In the genomic region with DNA sequence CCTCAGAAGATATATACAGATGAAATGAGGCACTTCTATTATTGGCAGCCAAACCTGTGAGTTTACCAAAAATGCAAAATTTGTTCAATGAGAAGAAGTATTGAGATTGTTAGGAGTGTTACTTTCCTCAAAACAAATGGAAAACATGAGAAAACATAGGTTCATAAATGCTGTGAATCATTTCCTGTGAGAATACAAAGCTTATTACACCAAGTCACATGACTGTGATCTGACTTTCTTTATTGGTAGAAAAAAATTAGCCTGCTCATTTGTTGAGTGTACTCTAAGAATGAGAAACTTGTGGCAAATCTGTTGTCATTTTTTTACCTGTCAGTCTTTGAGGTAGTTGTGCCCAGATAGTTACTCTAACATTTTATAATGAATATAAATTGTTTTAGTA, we compare ENCODE assay signal across 22 cellular contexts.
DNase-seq lines count a peak whose midpoint lies in the region; ATAC-seq, FAIRE-seq and TF ChIP-seq lines count a peak whose summit lies in the region.
"Had no signal": no experiment of that assay in that cellular context is flagged by ENCODE, and none has a peak within 500 bp of the region (broad histone marks: within the 10 kb centered on the region; RNA-seq: fewer than 3 reads in every experiment).

No MANE protein-coding gene starts in this region.

- BruUV-seq in IMR-90 (replicated peaks; lab: Mats Ljungman, UMichigan) (no TSS peak), GM12878 (replicated peaks; lab: Mats Ljungman, UMichigan) (no TSS peak)

- H2BK20ac ChIP-seq in IMR-90 (ENCODE audit: low read depth, low read length), result no peak overlapping the region

- in situ Hi-C loops in IMR-90 (cut with MboI; ENCODE audit: low sequenced_read_pairs) (no loop called here), GM12878 (cut with MboI) (loop anchor here (5.0 kb wide), 1 partner anchor 36 kb away; no protein-coding TSS in a partner anchor)

- H3K14ac ChIP-seq in IMR-90 (replicated peaks; ENCODE audit: low read depth, low read length), result no peak overlapping the region
- H3K14ac ChIP-seq in mesenchymal stem cell (ENCODE audit: low read length in 2 of 2), result no peak overlapping the region

- FAIRE-seq in GM12878 (lab: Jason Lieb, UNC), result no peak
- FAIRE-seq: A549, frontal cortex had no signal

- H3K4me2 ChIP-seq in IMR-90 (ENCODE audit: low read depth, low read length) (no peak overlapping the region), GM12878 (ENCODE audit: control insufficient read depth, insufficient read depth) (no peak overlapping the region), mesenchymal stem cell (ENCODE audit: low read length, poor library complexity, severe bottlenecking) (no peak overlapping the region)
- H3K4me2 ChIP-seq: A549; BLaER1 treated with 17β-estradiol and CSF1 and Interleukin-3, amounts not matched to agents 10 nM and 100 nM; PC-9 had no signal

- no peak overlapping the region for H3K56ac ChIP-seq in IMR-90 (ENCODE audit: extremely low read depth, insufficient read depth, low read length)

- peaks cover 20% of the 10 kb centered on the region for H3K4me1 Mint-ChIP-seq in activated CD4-positive, alpha-beta T cell treated with anti-CD3 and anti-CD28 coated beads for 36 hours

- no peaks in the 10 kb centered on the region for H3K9me3 Mint-ChIP-seq in activated CD4-positive, alpha-beta T cell treated with anti-CD3 and anti-CD28 coated beads for 36 hours (ENCODE audit: low read depth)

- H2BK120ac ChIP-seq in IMR-90 (ENCODE audit: low read depth, low read length), result no peak overlapping the region
- no peak overlapping the region for H2BK120ac ChIP-seq in mesenchymal stem cell (ENCODE audit: low read depth, low read length)

- no peak for DNase-seq in activated CD4-positive, alpha-beta T cell treated with anti-CD3 and anti-CD28 coated beads for 36 hours
- DNase-seq in activated CD4-positive, alpha-beta T cell treated with anti-CD3 and anti-CD28 coated beads, Interleukin-2, amount 50 U/mL, for 48 hours, result no peak
- DNase-seq in IMR-90, result peak; percentile 18
- no peak for DNase-seq in GM12878 (ENCODE audit: low read depth, low spot score)
- peak; percentile 14 for DNase-seq in mesenchymal stem cell
- no peak for DNase-seq in NCI-H510A treated with DMSO at 0.1 percent for 48 hours (lab: John Stamatoyannopoulos, UW)
- DNase-seq in testis, result no peak
- DNase-seq: cortex of kidney; GDM1; kidney glomerular epithelial cell; NCI-H146; NCI-H774; nephron progenitor cell; PC-9; posterior cingulate gyrus; stimulated activated CD4-positive, alpha-beta T cell treated with anti-CD3 and anti-CD28 coated beads, Interleukin-1b, Interleukin-23, amount 100 ng/mL, for 48 hours; stomach; upper lobe of right lung had no signal

- no peaks in the 10 kb centered on the region for H4K20me1 ChIP-seq in IMR-90 (ENCODE audit: insufficient read depth, low read length)
- H4K20me1 ChIP-seq in GM12878 (ENCODE audit: control insufficient read depth, insufficient read depth), result no peaks in the 10 kb centered on the region

- H3K4ac ChIP-seq in IMR-90 (ENCODE audit: low read depth, low read length) (no peak overlapping the region), mesenchymal stem cell (ENCODE audit: low read depth in 1 of 2, low read length in 2 of 2) (no peak overlapping the region)

- H3K27me3 Mint-ChIP-seq in activated CD4-positive, alpha-beta T cell treated with anti-CD3 and anti-CD28 coated beads for 36 hours, result peaks cover 2% of the 10 kb centered on the region

- H2BK12ac ChIP-seq in mesenchymal stem cell (ENCODE audit: low read length in 2 of 2), result no peak overlapping the region

- H2BK5ac ChIP-seq in IMR-90 (ENCODE audit: low read depth, low read length, poor library complexity, severe bottlenecking), result no peak overlapping the region
- no peak overlapping the region for H2BK5ac ChIP-seq in mesenchymal stem cell (ENCODE audit: low read depth, low read length, poor library complexity, severe bottlenecking)

- H2AK9ac ChIP-seq in IMR-90 (replicated peaks; ENCODE audit: low read depth, low read length, poor library complexity), result no peak overlapping the region

- H3K9me3 ChIP-seq in IMR-90 (ENCODE audit: control insufficient read depth, insufficient read depth, low read length) (no peaks in the 10 kb centered on the region), GM12878 (replicated peaks; ENCODE audit: control insufficient read depth, insufficient read depth, low read length) (no peaks in the 10 kb centered on the region), mesenchymal stem cell (ENCODE audit: control insufficient read depth, low read length) (no peaks in the 10 kb centered on the region), testis (no peaks in the 10 kb centered on the region)
- H3K9me3 ChIP-seq: A549; BLaER1 treated with 17β-estradiol and CSF1 and Interleukin-3, amounts not matched to agents 10 nM and 100 nM; stomach; upper lobe of right lung had no signal

- TF ChIP-seq CTCF in IMR-90 (conservative IDR thresholded peaks at IDR 0.05; ENCODE audit: low read depth, low read length) (no peak), GM12878 (IDR thresholded peaks at IDR 0.05 in 2 of 3, conservative IDR thresholded peaks at IDR 0.05 in 1 of 3; ENCODE audit: control insufficient read depth in 2 of 3, extremely low read depth in 1 of 3, insufficient read depth in 1 of 3, low read depth in 3 of 3, low read length in 3 of 3) (no peak), testis (IDR thresholded peaks at IDR 0.05) (no peak)

- no peak for TF ChIP-seq POLR2A in IMR-90 (IDR thresholded peaks at IDR 0.05; ENCODE audit: low read depth, low read length)
- no peak for TF ChIP-seq POLR2A in GM12878 (IDR thresholded peaks at IDR 0.05; ENCODE audit: low read depth, low read length)
- TF ChIP-seq POLR2A in testis (IDR thresholded peaks at IDR 0.05), result no peak

- H3K18ac ChIP-seq in IMR-90 (ENCODE audit: low read depth, low read length) (no peak overlapping the region), mesenchymal stem cell (ENCODE audit: low read depth in 1 of 2, low read length in 2 of 2) (no peak overlapping the region)

- H3K27ac Mint-ChIP-seq in activated CD4-positive, alpha-beta T cell treated with anti-CD3 and anti-CD28 coated beads for 36 hours, result peak overlapping the region; percentile 4
- H3K27ac Mint-ChIP-seq: nephron progenitor cell had no signal

- H2AK5ac ChIP-seq in IMR-90 (ENCODE audit: low read depth, low read length) (no peak overlapping the region), mesenchymal stem cell (ENCODE audit: low read length, severe bottlenecking) (no peak overlapping the region)

- H3K9me1 ChIP-seq in IMR-90 (ENCODE audit: insufficient read depth, low read length), result no peaks in the 10 kb centered on the region

- intact Hi-C loops in activated CD4-positive, alpha-beta T cell treated with anti-CD3 and anti-CD28 coated beads for 36 hours (cut with DNase I, micrococcal nuclease), result loop anchor here in 1 of 2 experiments (1.0 kb wide), 2 partner anchors 40 to 216 kb away; partner anchors contain the start of gene TMEM135
- intact Hi-C loops in IMR-90 (cut with micrococcal nuclease) (no loop called here), GM12878 (cut with micrococcal nuclease; ENCODE audit: unreplicated experiment) (no loop called here), testis (cut with DNase I; ENCODE audit: low total_unique reads) (no loop called here)

- TF ChIP-seq EP300 in GM12878 (IDR thresholded peaks at IDR 0.05; ENCODE audit: borderline replicate concordance in 1 of 2, control insufficient read depth in 1 of 2, low read depth in 2 of 2, low read length in 2 of 2), result no peak

- no peak overlapping the region for H3K23ac ChIP-seq in IMR-90 (ENCODE audit: low read depth, low read length)
- H3K23ac ChIP-seq in mesenchymal stem cell (ENCODE audit: low read length in 2 of 2), result no peak overlapping the region

- peaks cover 2% of the 10 kb centered on the region for H3K36me3 Mint-ChIP-seq in activated CD4-positive, alpha-beta T cell treated with anti-CD3 and anti-CD28 coated beads for 36 hours (ENCODE audit: low read depth)

- H3K4me3 Mint-ChIP-seq in activated CD4-positive, alpha-beta T cell treated with anti-CD3 and anti-CD28 coated beads for 36 hours, result no peak overlapping the region
- H3K4me3 Mint-ChIP-seq: nephron progenitor cell had no signal

- TF ChIP-seq RAD21 in IMR-90 (IDR thresholded peaks at IDR 0.05; ENCODE audit: low read length), result no peak
- TF ChIP-seq RAD21 in GM12878 (IDR thresholded peaks at IDR 0.05; ENCODE audit: insufficient read depth, low read depth, low read length), result no peak

- no peak overlapping the region for H4K5ac ChIP-seq in IMR-90 (ENCODE audit: low read depth, low read length)

- H3K9ac ChIP-seq in IMR-90 (ENCODE audit: low read depth, low read length) (no peak overlapping the region), GM12878 (ENCODE audit: control insufficient read depth, insufficient read depth, low read length) (no peak overlapping the region), mesenchymal stem cell (ENCODE audit: low read length) (no peak overlapping the region)
- H3K9ac ChIP-seq: BLaER1 treated with 17β-estradiol and CSF1 and Interleukin-3, amounts not matched to agents 10 nM and 100 nM had no signal

- no peak overlapping the region for H3K4me3 ChIP-seq in IMR-90 (ENCODE audit: insufficient read depth, low read depth, low read length)
- H3K4me3 ChIP-seq in GM12878, result no peak overlapping the region
- H3K4me3 ChIP-seq in mesenchymal stem cell (ENCODE audit: insufficient read depth in 1 of 2, low read depth in 1 of 2, low read length in 2 of 2), result no peak overlapping the region
- H3K4me3 ChIP-seq in testis, result no peak overlapping the region
- H3K4me3 ChIP-seq: A549; BLaER1 treated with 17β-estradiol and CSF1 and Interleukin-3, amounts not matched to agents 10 nM and 100 nM; PC-9; stomach; upper lobe of right lung had no signal

- no peaks in the 10 kb centered on the region for H3K79me2 ChIP-seq in GM12878 (ENCODE audit: control insufficient read depth, insufficient read depth, low read length)

- CTCF ChIA-PET in activated CD4-positive, alpha-beta T cell treated with anti-CD3 and anti-CD28 coated beads for 36 hours (lab: Charles Lee), result interaction anchor here (0.5 kb wide), 1 partner anchor 216 kb away, joined by 3 read pairs; no protein-coding TSS in a partner anchor
- CTCF ChIA-PET in IMR-90 (lab: Yijun Ruan, JAX) (no interaction called here), GM12878 (lab: Yijun Ruan, JAX) (no interaction called here)

- POLR2A ChIA-PET in activated CD4-positive, alpha-beta T cell treated with anti-CD3 and anti-CD28 coated beads for 36 hours (lab: Charles Lee), result no interaction called here
- POLR2A ChIA-PET in IMR-90 (lab: Charles Lee; ENCODE audit: unreplicated experiment), result no interaction called here
- POLR2A ChIA-PET in GM12878 (lab: Charles Lee), result no interaction called here

- dilution Hi-C loops in IMR-90 (cut with HindIII; ENCODE audit: low sequenced_read_pairs, unreplicated experiment), result no loop called here

- ATAC-seq in activated CD4-positive, alpha-beta T cell treated with anti-CD3 and anti-CD28 coated beads for 36 hours, result peak; percentile 95
- ATAC-seq in IMR-90 (ENCODE audit: low read depth) (no peak), GM12878 (peak; percentile 46; the same call in 2 of the 3 replicates), HG03175 (IDR thresholded peaks at IDR 0.05; ENCODE audit: unreplicated experiment) (no peak)
- ATAC-seq: A549, upper lobe of right lung had no signal

- H2BK15ac ChIP-seq in IMR-90 (ENCODE audit: low read depth, low read length) (no peak overlapping the region), mesenchymal stem cell (ENCODE audit: low read depth, poor library complexity, severe bottlenecking) (no peak overlapping the region)

- H3K36me3 ChIP-seq in IMR-90 (ENCODE audit: control insufficient read depth, insufficient read depth, low read length) (no peaks in the 10 kb centered on the region), GM12878 (ENCODE audit: control insufficient read depth in 2 of 2, insufficient read depth in 2 of 2, low read length in 1 of 2) (no peaks in the 10 kb centered on the region), mesenchymal stem cell (ENCODE audit: control insufficient read depth in 1 of 2, insufficient read depth in 2 of 2, low read depth in 1 of 2, low read length in 2 of 2) (no peaks in the 10 kb centered on the region), testis (ENCODE audit: low read depth, missing control alignments) (no peaks in the 10 kb centered on the region)
- H3K36me3 ChIP-seq: BLaER1 treated with 17β-estradiol and CSF1 and Interleukin-3, amounts not matched to agents 10 nM and 100 nM; stomach; upper lobe of right lung had no signal

- H3K27me3 ChIP-seq in IMR-90 (ENCODE audit: control insufficient read depth, insufficient read depth, low read length), result no peaks in the 10 kb centered on the region
- no peaks in the 10 kb centered on the region for H3K27me3 ChIP-seq in GM12878 (replicated peaks in 1 of 2; ENCODE audit: control insufficient read depth in 2 of 2, insufficient read depth in 2 of 2, low read length in 1 of 2)
- H3K27me3 ChIP-seq in mesenchymal stem cell (ENCODE audit: control insufficient read depth in 1 of 2, insufficient read depth in 1 of 2, low read length in 2 of 2), result no peaks in the 10 kb centered on the region
- no peaks in the 10 kb centered on the region for H3K27me3 ChIP-seq in testis
- H3K27me3 ChIP-seq: BLaER1 treated with 17β-estradiol and CSF1 and Interleukin-3, amounts not matched to agents 10 nM and 100 nM; stomach; upper lobe of right lung had no signal

- SMC1A ChIA-PET in GM12878 (lab: Charles Lee; ENCODE audit: uncharacterized antibody, unreplicated experiment), result no interaction called here

- H4K8ac ChIP-seq in IMR-90 (ENCODE audit: low read depth in 2 of 2, low read length in 2 of 2), result no peak overlapping the region
- H4K8ac ChIP-seq in mesenchymal stem cell (ENCODE audit: low read length), result no peak overlapping the region

- H3K4me1 ChIP-seq in IMR-90 (ENCODE audit: control insufficient read depth, insufficient read depth, low read length) (no peaks in the 10 kb centered on the region), GM12878 (ENCODE audit: control insufficient read depth, insufficient read depth, low read length) (no peaks in the 10 kb centered on the region), mesenchymal stem cell (ENCODE audit: control insufficient read depth, insufficient read depth, low read depth, low read length) (no peaks in the 10 kb centered on the region), testis (no peaks in the 10 kb centered on the region)
- H3K4me1 ChIP-seq: A549, upper lobe of right lung had no signal

- H3K79me1 ChIP-seq in IMR-90 (ENCODE audit: low read depth in 1 of 2, low read length in 2 of 2) (no peaks in the 10 kb centered on the region), mesenchymal stem cell (replicated peaks; ENCODE audit: low read length, poor library complexity, severe bottlenecking) (peaks cover 2% of the 10 kb centered on the region)

- no peak overlapping the region for H4K91ac ChIP-seq in IMR-90 (ENCODE audit: insufficient read depth, low read depth, low read length)
- H4K91ac ChIP-seq in mesenchymal stem cell (ENCODE audit: low read length), result no peak overlapping the region

- no peak overlapping the region for H3K27ac ChIP-seq in IMR-90 (ENCODE audit: insufficient read depth, low read length)
- H3K27ac ChIP-seq in GM12878 (ENCODE audit: control insufficient read depth, insufficient read depth), result no peak overlapping the region
- H3K27ac ChIP-seq in mesenchymal stem cell (ENCODE audit: low read length, poor library complexity, severe bottlenecking), result no peak overlapping the region
- no peak overlapping the region for H3K27ac ChIP-seq in testis
- H3K27ac ChIP-seq: A549; BLaER1 treated with 17β-estradiol and CSF1 and Interleukin-3, amounts not matched to agents 10 nM and 100 nM; PC-9; stomach; upper lobe of right lung had no signal

- RAD21 ChIA-PET in GM12878 (lab: Charles Lee; ENCODE audit: unreplicated experiment), result no interaction called here

- H2AFZ ChIP-seq in IMR-90 (replicated peaks; ENCODE audit: low read length, poor library complexity) (no peak overlapping the region), GM12878 (ENCODE audit: control insufficient read depth, low read depth, low read length) (no peak overlapping the region), mesenchymal stem cell (ENCODE audit: low read depth, low read length) (no peak overlapping the region)
- H2AFZ ChIP-seq: PC-9 had no signal

Comparison
In these comparisons a context has a peak if more than half of its experiments do, and no peak if none do; other contexts are left out.
1. ATAC-seq: peak in activated CD4-positive, alpha-beta T cell treated with anti-CD3 and anti-CD28 coated beads for 36 hours (single experiment) and GM12878 (single experiment); none in IMR-90 (single experiment) and HG03175 (single experiment).
2. DNase-seq: peak in IMR-90 (single experiment) and mesenchymal stem cell (single experiment); none in activated CD4-positive, alpha-beta T cell treated with anti-CD3 and anti-CD28 coated beads for 36 hours (single experiment), activated CD4-positive, alpha-beta T cell treated with anti-CD3 and anti-CD28 coated beads, Interleukin-2, amount 50 U/mL, for 48 hours (0 of 2), GM12878 (single experiment), NCI-H510A treated with DMSO at 0.1 percent for 48 hours (single experiment) and testis (single experiment).